Comparison of ENCODE assay signal across 22 cellular contexts in genomic region chr4:37590016-37590415, GRCh38.
"Had no signal": no experiment of that assay in that cellular context is flagged by ENCODE, and none has a peak within 500 bp of the region (broad histone marks: within the 10 kb centered on the region; RNA-seq: fewer than 3 reads in every experiment).

No MANE protein-coding gene starts in this region.

- ATAC-seq: effector memory CD8-positive, alpha-beta T cell; heart right ventricle; left colon; left ventricle myocardium superior; lower lobe of right lung; natural killer cell; right lobe of liver; stimulated activated naive CD8-positive, alpha-beta T cell treated with anti-CD3 and anti-CD28 coated beads, Interleukin-15, amount 100 ng/mL, for 72 hours; upper lobe of right lung had no signal

- DNase-seq: cortex of kidney; effector memory CD8-positive, alpha-beta T cell; erythroblast; esophagus squamous epithelium; foreskin melanocyte; glutamatergic neuron; heart right ventricle; hippocampal formation; left colon; left ventricle myocardium superior; lower lobe of right lung; natural killer cell; right lobe of liver; stimulated activated CD4-positive, alpha-beta T cell treated with anti-CD3 and anti-CD28 coated beads, Interleukin-12 subunit alpha, Interleukin-12 subunit beta, amount 100 ng/mL, for 4 hours; stimulated activated CD4-positive, alpha-beta T cell treated with anti-CD3 and anti-CD28 coated beads, Interleukin-1b, Interleukin-23, amount 100 ng/mL, for 48 hours; stimulated activated CD4-positive, alpha-beta T cell treated with anti-CD3 and anti-CD28 coated beads, Interleukin-4, amount 100 ng/mL, for 1 hour; stimulated activated CD8-positive, alpha-beta memory T cell treated with anti-CD3 and anti-CD28 coated beads, Interleukin-4, amount 100 ng/mL, for 48 hours; stimulated activated naive CD4-positive, alpha-beta T cell; stimulated activated naive CD8-positive, alpha-beta T cell treated with anti-CD3 and anti-CD28 coated beads, Interleukin-15, amount 100 ng/mL, for 72 hours; transverse colon; upper lobe of right lung; uterus had no signal
